1 cellular context compared by ENCODE assay signal in genomic region chr17:7851438-7852261, GRCh38.
TF ChIP-seq lines count a peak whose summit lies in the region.

No MANE protein-coding gene starts in this region.

TF ChIP-seq in GM23338, 12 proteins besides CTCF, POLR2A, EP300 and RAD21 (continued from another document):
- no peak for TF ChIP-seq REST (IDR thresholded peaks at IDR 0.05; ENCODE audit: unreplicated experiment)
